9 cellular contexts compared by ENCODE assay signal in genomic region chr5:112250551-112250950, GRCh38.
"Had no signal": no experiment of that assay in that cellular context is flagged by ENCODE, and none has a peak within 500 bp of the region (broad histone marks: within the 10 kb centered on the region; RNA-seq: fewer than 3 reads in every experiment).

No MANE protein-coding gene starts in this region.

- H3K27ac ChIP-seq: GM23248 had no signal

- H3K4me3 ChIP-seq: GM23248, GM23338, HAP-1 had no signal

- ATAC-seq: GM23338, HCT116 had no signal

- H3K36me3 ChIP-seq: HAP-1 had no signal

- H3K4me1 ChIP-seq: HAP-1 had no signal

- H3K9me3 ChIP-seq: HAP-1 had no signal

- DNase-seq: GM23248, GOT3, H7, H9, HCEC 1CT, HFFc6 had no signal
